In genomic region chr22:50469377-50470305, GRCh38 we compare ENCODE assay signal across 9 cellular contexts. TPM values are rescaled to one million over a fixed set of nuclear protein-coding genes. Genes with fewer than 3 reads are reported as not detected.
DNase-seq lines count a peak whose midpoint lies in the region; ATAC-seq and TF ChIP-seq lines count a peak whose summit lies in the region.
"Had no signal": no experiment of that assay in that cellular context is flagged by ENCODE, and none has a peak within 500 bp of the region (broad histone marks: within the 10 kb centered on the region; RNA-seq: fewer than 3 reads in every experiment).

No MANE protein-coding gene starts in this region.

- intact Hi-C loops in lower leg skin (cut with DNase I; ENCODE audit: low total_unique reads) = no loop called here

- H3K4me3 Mint-ChIP-seq in IgD-negative memory B cell = peak overlapping the region; percentile 59 to 89 (median 88)
- H3K4me3 Mint-ChIP-seq in activated naive CD8-positive, alpha-beta T cell treated with anti-CD3 and anti-CD28 coated beads for 36 hours = peak overlapping the region; percentile 71
- peak overlapping the region; percentile 65 to 80 for H3K4me3 Mint-ChIP-seq in stimulated activated naive B cell treated with anti-CD40 and anti-IgM and Interleukin-4, amounts not matched to agents 10 μg/mL and 1 μg/mL and 100 μg/mL, for 72 hours
- no peak overlapping the region for H3K4me3 Mint-ChIP-seq in mesothelial cell of epicardium

- 18 to 31% methylated on average over 13 to 24 of the region's 25 CpGs for WGBS in lower leg skin, 2 donors

- H3K27ac Mint-ChIP-seq in IgD-negative memory B cell (peak overlapping the region; percentile 94 to 98 (median 94)), mesothelial cell of epicardium (no peak overlapping the region)
- peak overlapping the region; percentile 91 for H3K27ac Mint-ChIP-seq in activated naive CD8-positive, alpha-beta T cell treated with anti-CD3 and anti-CD28 coated beads for 36 hours
- peak overlapping the region; percentile 92 for H3K27ac Mint-ChIP-seq in stimulated activated naive B cell treated with anti-CD40 and anti-IgM and Interleukin-4, amounts not matched to agents 10 μg/mL and 1 μg/mL and 100 μg/mL, for 72 hours

- H3K4me3 ChIP-seq in lower leg skin (ENCODE audit: low read depth, poor library complexity, severe bottlenecking) = no peak overlapping the region

- H3K4me1 Mint-ChIP-seq in IgD-negative memory B cell (peaks cover 26 to 49% (median 41%) of the 10 kb centered on the region in 3 donors), mesothelial cell of epicardium (peaks cover 23% of the 10 kb centered on the region)
- peaks cover 75% of the 10 kb centered on the region for H3K4me1 Mint-ChIP-seq in activated naive CD8-positive, alpha-beta T cell treated with anti-CD3 and anti-CD28 coated beads for 36 hours
- H3K4me1 Mint-ChIP-seq in stimulated activated naive B cell treated with anti-CD40 and anti-IgM and Interleukin-4, amounts not matched to agents 10 μg/mL and 1 μg/mL and 100 μg/mL, for 72 hours = peaks cover 62 to 77% of the 10 kb centered on the region in 2 donors

- H3K9me3 Mint-ChIP-seq in IgD-negative memory B cell (no peaks in the 10 kb centered on the region), mesothelial cell of epicardium (no peaks in the 10 kb centered on the region)
- H3K9me3 Mint-ChIP-seq in activated naive CD8-positive, alpha-beta T cell treated with anti-CD3 and anti-CD28 coated beads for 36 hours = no peaks in the 10 kb centered on the region
- H3K9me3 Mint-ChIP-seq in stimulated activated naive B cell treated with anti-CD40 and anti-IgM and Interleukin-4, amounts not matched to agents 10 μg/mL and 1 μg/mL and 100 μg/mL, for 72 hours = no peaks in the 10 kb centered on the region

- peaks cover 4% of the 10 kb centered on the region for H3K36me3 Mint-ChIP-seq in IgD-negative memory B cell
- peaks cover 9% of the 10 kb centered on the region for H3K36me3 Mint-ChIP-seq in activated naive CD8-positive, alpha-beta T cell treated with anti-CD3 and anti-CD28 coated beads for 36 hours
- peaks cover 13 to 29% of the 10 kb centered on the region in 2 donors for H3K36me3 Mint-ChIP-seq in stimulated activated naive B cell treated with anti-CD40 and anti-IgM and Interleukin-4, amounts not matched to agents 10 μg/mL and 1 μg/mL and 100 μg/mL, for 72 hours
- peaks cover 3% of the 10 kb centered on the region for H3K36me3 Mint-ChIP-seq in mesothelial cell of epicardium

- H3K27me3 Mint-ChIP-seq in IgD-negative memory B cell = no peaks in the 10 kb centered on the region
- H3K27me3 Mint-ChIP-seq in activated naive CD8-positive, alpha-beta T cell treated with anti-CD3 and anti-CD28 coated beads for 36 hours = no peaks in the 10 kb centered on the region
- no peaks in the 10 kb centered on the region for H3K27me3 Mint-ChIP-seq in stimulated activated naive B cell treated with anti-CD40 and anti-IgM and Interleukin-4, amounts not matched to agents 10 μg/mL and 1 μg/mL and 100 μg/mL, for 72 hours
- H3K27me3 Mint-ChIP-seq in mesothelial cell of epicardium (ENCODE audit: low read depth) = no peaks in the 10 kb centered on the region

- TF ChIP-seq CTCF in lower leg skin (IDR thresholded peaks at IDR 0.05) (no peak), mesothelial cell of epicardium (IDR thresholded peaks at IDR 0.05; ENCODE audit: unreplicated experiment) (no peak)

- DNase-seq in Daoy (ENCODE audit: low read depth) (peak; percentile 96), T follicular helper cell (ENCODE audit: low read depth) (peak; percentile 93), lower leg skin (ENCODE audit: low spot score in 2 of 2) (peak; percentile 57 to 94), mesothelial cell of epicardium (ENCODE audit: low spot score in 2 of 2, unreplicated experiment in 2 of 2) (no peak)
- peak; percentile 97 for DNase-seq in activated naive CD8-positive, alpha-beta T cell treated with anti-CD3 and anti-CD28 coated beads for 36 hours
- DNase-seq in stimulated activated naive B cell treated with anti-CD40 and anti-IgM and Interleukin-4, amounts not matched to agents 10 μg/mL and 1 μg/mL and 100 μg/mL, for 72 hours = peak; percentile 90

- ATAC-seq in GM21515 (IDR thresholded peaks at IDR 0.05; ENCODE audit: unreplicated experiment) = peak; percentile 50
- ATAC-seq in stimulated activated naive B cell treated with anti-CD40 and anti-IgM and Interleukin-4, amounts not matched to agents 10 μg/mL and 1 μg/mL and 100 μg/mL, for 72 hours (replicated peaks) = peak; percentile 78 to 85
- ATAC-seq: Panc1 had no signal

- TF ChIP-seq POLR2A in lower leg skin (IDR thresholded peaks at IDR 0.05) = no peak

RNA-seq across cellular contexts. Expression of gene SBF1, which starts 5.2 kb away (rescaled TPM):
- 40.5 and 47.0 TPM in 2 replicates for total RNA-seq in Daoy (2014; rRNA removed; shearing (Covaris generic))
- 17.5 TPM for polyA plus RNA-seq in IgD-negative memory B cell
- 100 to 1,000 TPM; 101 to 102 TPM for total RNA-seq in activated naive CD8-positive, alpha-beta T cell treated with anti-CD3 and anti-CD28 coated beads for 36 hours
- total RNA-seq in lower leg skin (100 to 1,000 TPM in 2 of 4 donors, 10 to 100 TPM in 2; 70.8 to 123 (median 87.2) TPM), mesothelial cell of epicardium (95.8 to 106 TPM (median 105 TPM) in 3 replicates)

RNA-seq across cellular contexts. Expression of gene ADM2, which starts 11.7 kb away (rescaled TPM):
- total RNA-seq in Daoy (2014; rRNA removed; shearing (Covaris generic)) = 0.03 and 0.23 TPM in 2 replicates
- polyA plus RNA-seq in IgD-negative memory B cell = 1.5 TPM
- total RNA-seq in activated naive CD8-positive, alpha-beta T cell treated with anti-CD3 and anti-CD28 coated beads for 36 hours = 1 to 10 TPM; 6.7 to 7.5 TPM
- total RNA-seq in lower leg skin (under 1 TPM in 3 of 4 donors, not detected in 1; 0.19 to 0.56 (median 0.52) TPM), mesothelial cell of epicardium (1.4 to 2.0 TPM (median 1.5 TPM) in 3 replicates)

RNA-seq across cellular contexts. Expression of gene MIOX, which starts 17.0 kb away (rescaled TPM):
- not detected in 2 replicates for total RNA-seq in Daoy (2014; rRNA removed; shearing (Covaris generic))
- not detected for polyA plus RNA-seq in IgD-negative memory B cell
- total RNA-seq in activated naive CD8-positive, alpha-beta T cell treated with anti-CD3 and anti-CD28 coated beads for 36 hours = under 1 TPM in 1 of 2 experiments, not detected in 1; 0.29 TPM
- total RNA-seq in lower leg skin (not detected), mesothelial cell of epicardium (0.34 to 0.66 TPM in 2 of 3 replicates, not detected in the other)

RNA-seq across cellular contexts. Expression of gene LMF2, which starts 37.9 kb away (rescaled TPM):
- 13.9 and 25.4 TPM in 2 replicates for total RNA-seq in Daoy (2014; rRNA removed; shearing (Covaris generic))
- 26.4 TPM for polyA plus RNA-seq in IgD-negative memory B cell
- total RNA-seq in activated naive CD8-positive, alpha-beta T cell treated with anti-CD3 and anti-CD28 coated beads for 36 hours = 10 to 100 TPM; 59.3 to 62.6 TPM
- 10 to 100 TPM; 34.8 to 47.2 (median 38.8) TPM for total RNA-seq in lower leg skin
- 65.2 to 66.2 TPM (median 65.2 TPM) in 3 replicates for total RNA-seq in mesothelial cell of epicardium

RNA-seq across cellular contexts. Expression of gene NCAPH2, which starts 38.4 kb away (rescaled TPM):
- 70.7 and 85.0 TPM in 2 replicates for total RNA-seq in Daoy (2014; rRNA removed; shearing (Covaris generic))
- 39.4 TPM for polyA plus RNA-seq in IgD-negative memory B cell
- 100 to 1,000 TPM; 143 to 152 TPM for total RNA-seq in activated naive CD8-positive, alpha-beta T cell treated with anti-CD3 and anti-CD28 coated beads for 36 hours
- 10 to 100 TPM; 40.7 to 54.3 (median 41.5) TPM for total RNA-seq in lower leg skin
- total RNA-seq in mesothelial cell of epicardium = 57.9 to 63.1 TPM (median 60.3 TPM) in 3 replicates

Comparison
In these comparisons a context has a peak if more than half of its experiments do, and no peak if none do; other contexts are left out.
1. DNase-seq: peak in Daoy (single experiment), T follicular helper cell (single experiment), activated naive CD8-positive, alpha-beta T cell treated with anti-CD3 and anti-CD28 coated beads for 36 hours (single experiment), lower leg skin (2 of 2) and stimulated activated naive B cell treated with anti-CD40 and anti-IgM and Interleukin-4, amounts not matched to agents 10 μg/mL and 1 μg/mL and 100 μg/mL, for 72 hours (single experiment); none in mesothelial cell of epicardium (0 of 2).